10 cellular contexts compared by ENCODE assay signal in the genomic region with DNA sequence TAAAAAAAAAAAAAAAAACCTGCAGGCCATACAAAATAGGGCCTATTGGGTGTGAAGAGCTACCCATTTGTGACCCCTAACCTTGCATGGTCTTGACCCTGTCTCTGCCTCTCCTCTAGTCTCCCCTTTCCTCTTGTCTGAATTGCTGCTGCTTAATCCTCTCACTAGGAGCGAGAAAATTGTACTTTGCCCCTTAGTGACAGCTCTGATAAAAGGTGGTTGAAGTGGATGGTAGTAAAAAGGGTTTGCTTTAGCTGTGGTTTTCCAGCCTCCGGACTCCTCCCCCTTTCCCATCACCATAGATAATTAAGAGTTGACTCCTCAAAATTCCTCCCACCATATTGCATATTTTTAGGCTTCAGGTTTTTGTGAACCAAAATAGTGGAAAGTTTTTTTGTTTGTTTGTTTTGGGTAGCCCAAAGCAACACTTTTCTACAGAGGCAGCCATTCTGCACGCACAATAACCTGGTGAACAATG. TPM values are rescaled to one million over a fixed set of nuclear protein-coding genes. Genes with fewer than 3 reads are reported as not detected.
DNase-seq lines count a peak whose midpoint lies in the region; ATAC-seq and TF ChIP-seq lines count a peak whose summit lies in the region.
"Had no signal": no experiment of that assay in that cellular context is flagged by ENCODE, and none has a peak within 500 bp of the region (broad histone marks: within the 10 kb centered on the region; RNA-seq: fewer than 3 reads in every experiment).

No MANE protein-coding gene starts in this region.

- DNase-seq in CD4-positive, alpha-beta memory T cell = no peak
- DNase-seq in OCI-M1 (lab: John Stamatoyannopoulos, UW) = peak; percentile 63
- DNase-seq in glutamatergic neuron = no peak
- no peak for DNase-seq in occipital lobe (lab: John Stamatoyannopoulos, UW)
- no peak for DNase-seq in activated T-cell treated with anti-CD3 and anti-CD28 coated beads, Interleukin-2, amount 50 U/mL, for 48 hours
- DNase-seq in hypothalamus (lab: John Stamatoyannopoulos, UW) = no peak
- DNase-seq: NCI-H2081 treated with DMSO at 0.1 percent for 48 hours; stimulated activated CD4-positive, alpha-beta T cell treated with anti-CD3 and anti-CD28 coated beads, Interleukin-4, amount 100 ng/mL, for 24 hours had no signal

- no peak for ATAC-seq in GM21717 (IDR thresholded peaks at IDR 0.05; ENCODE audit: unreplicated experiment)

- H3K36me3 ChIP-seq in CD4-positive, alpha-beta memory T cell (ENCODE audit: insufficient read depth, low read length) = no peaks in the 10 kb centered on the region
- H3K36me3 ChIP-seq in parathyroid adenoma (ENCODE audit: control insufficient read depth, insufficient read depth, low read length) = no peaks in the 10 kb centered on the region

- peak overlapping the region in 5 of 7 donors; percentile 9 to 80 (median 72) for H3K27ac Mint-ChIP-seq in CD4-positive, alpha-beta memory T cell
- peak overlapping the region; percentile 16 for H3K27ac Mint-ChIP-seq in glutamatergic neuron (ENCODE audit: unreplicated experiment)

- H3K27me3 Mint-ChIP-seq in CD4-positive, alpha-beta memory T cell = no peaks in the 10 kb centered on the region
- peaks cover 14% of the 10 kb centered on the region for H3K27me3 Mint-ChIP-seq in glutamatergic neuron (ENCODE audit: unreplicated experiment)

- H3K27me3 ChIP-seq in CD4-positive, alpha-beta memory T cell (ENCODE audit: insufficient read depth, low read length) = no peaks in the 10 kb centered on the region
- H3K27me3 ChIP-seq in parathyroid adenoma (ENCODE audit: control insufficient read depth, insufficient read depth, low read length) = no peaks in the 10 kb centered on the region

- peak overlapping the region in 6 of 8 donors; percentile 47 to 79 (median 65) for H3K4me3 Mint-ChIP-seq in CD4-positive, alpha-beta memory T cell
- no peak overlapping the region for H3K4me3 Mint-ChIP-seq in glutamatergic neuron (ENCODE audit: unreplicated experiment)

- H3K9me3 Mint-ChIP-seq in CD4-positive, alpha-beta memory T cell = no peaks in the 10 kb centered on the region
- peaks cover 15% of the 10 kb centered on the region for H3K9me3 Mint-ChIP-seq in glutamatergic neuron (ENCODE audit: unreplicated experiment)

- H3K9me3 ChIP-seq in CD4-positive, alpha-beta memory T cell (ENCODE audit: control insufficient read depth in 1 of 2, low read length in 2 of 2) = no peaks in the 10 kb centered on the region
- no peaks in the 10 kb centered on the region for H3K9me3 ChIP-seq in parathyroid adenoma (ENCODE audit: control insufficient read depth, low read length)

- H2AFZ ChIP-seq in parathyroid adenoma = no peak overlapping the region

- CTCF ChIA-PET in CD4-positive, alpha-beta memory T cell (lab: Charles Lee; ENCODE audit: partially characterized antibody) = interaction anchor here (0.8 to 2.6 kb wide), 6 partner anchors 8 to 114 kb away, joined by 3 to 14 read pairs (median 3); a partner anchor contains a TSS

- intact Hi-C loops in CD4-positive, alpha-beta memory T cell (cut with micrococcal nuclease) = no loop called here

- TF ChIP-seq CTCF in glutamatergic neuron (IDR thresholded peaks at IDR 0.05; ENCODE audit: partially characterized antibody, unreplicated experiment) = no peak
- no peak for TF ChIP-seq CTCF in parathyroid adenoma (IDR thresholded peaks at IDR 0.05)

- H3K79me2 ChIP-seq in parathyroid adenoma = peaks cover 70% of the 10 kb centered on the region

- POLR2A ChIA-PET in CD4-positive, alpha-beta memory T cell (lab: Charles Lee; ENCODE audit: partially characterized antibody) = interaction anchor here (0.8 to 3.9 kb wide), 5 partner anchors 10 to 23 kb away, joined by 3 to 28 read pairs (median 20); a partner anchor contains a TSS

- H3K9ac ChIP-seq in parathyroid adenoma = no peak overlapping the region

- H3K4me3 ChIP-seq in CD4-positive, alpha-beta memory T cell (ENCODE audit: low read length in 2 of 2) = no peak overlapping the region
- no peak overlapping the region for H3K4me3 ChIP-seq in parathyroid adenoma (ENCODE audit: low read depth, low read length)

- peak overlapping the region; percentile 0 for H3K4me2 ChIP-seq in parathyroid adenoma (ENCODE audit: low read length)

- H3K4me1 ChIP-seq in CD4-positive, alpha-beta memory T cell (ENCODE audit: insufficient read depth, low read length) = peaks cover 82% of the 10 kb centered on the region
- H3K4me1 ChIP-seq in parathyroid adenoma = peaks cover 57% of the 10 kb centered on the region

- H3K27ac ChIP-seq in CD4-positive, alpha-beta memory T cell (ENCODE audit: low read depth, low read length) = no peak overlapping the region
- H3K27ac ChIP-seq in parathyroid adenoma = peak overlapping the region; percentile 43

- H3K36me3 Mint-ChIP-seq in CD4-positive, alpha-beta memory T cell = peaks cover 3 to 18% of the 10 kb centered on the region in 2 donors
- no peaks in the 10 kb centered on the region for H3K36me3 Mint-ChIP-seq in glutamatergic neuron (ENCODE audit: unreplicated experiment)

- H3K4me1 Mint-ChIP-seq in CD4-positive, alpha-beta memory T cell = peaks cover 53 to 84% (median 77%) of the 10 kb centered on the region in 4 donors
- peaks cover 64% of the 10 kb centered on the region for H3K4me1 Mint-ChIP-seq in glutamatergic neuron (ENCODE audit: low read depth, unreplicated experiment)

RNA-seq across cellular contexts. Expression of a gene that starts 23.5 kb away (rescaled TPM):
- total RNA-seq in CD4-positive, alpha-beta memory T cell = 100 to 1,000 TPM; 151 to 155 TPM
- 10 to 100 TPM in 1 of 2 donors, 1 to 10 TPM in 1; 4.0 to 24.4 TPM for polyA plus RNA-seq in CD4-positive, alpha-beta memory T cell
- 975 TPM for total RNA-seq in glutamatergic neuron (ENCODE audit: unreplicated experiment)
- total RNA-seq in occipital lobe = 53.2 TPM

RNA-seq across cellular contexts. Expression of a gene that starts 52.0 kb away (rescaled TPM):
- 100 to 1,000 TPM; 320 to 340 TPM for total RNA-seq in CD4-positive, alpha-beta memory T cell
- 100 to 1,000 TPM; 364 to 424 TPM for polyA plus RNA-seq in CD4-positive, alpha-beta memory T cell
- total RNA-seq in glutamatergic neuron (ENCODE audit: unreplicated experiment) (247 TPM), occipital lobe (149 TPM)

RNA-seq across cellular contexts. Expression of a gene that starts 53.2 kb away (rescaled TPM):
- 100 to 1,000 TPM; 346 to 361 TPM for total RNA-seq in CD4-positive, alpha-beta memory T cell
- polyA plus RNA-seq in CD4-positive, alpha-beta memory T cell = 100 to 1,000 TPM; 142 to 177 TPM
- total RNA-seq in glutamatergic neuron (ENCODE audit: unreplicated experiment) (6.3 TPM), occipital lobe (0.16 TPM)

Comparison
In these comparisons a context has a peak if more than half of its experiments do, and no peak if none do; other contexts are left out.
1. RNA of a gene that starts 53.2 kb away (total RNA-seq): 346 to 361 TPM in CD4-positive, alpha-beta memory T cell; 6.3 TPM in glutamatergic neuron (single experiment) and 0.16 TPM in occipital lobe (single experiment); every median in the first group is over 10 times any median in the second.